In the genomic region with DNA sequence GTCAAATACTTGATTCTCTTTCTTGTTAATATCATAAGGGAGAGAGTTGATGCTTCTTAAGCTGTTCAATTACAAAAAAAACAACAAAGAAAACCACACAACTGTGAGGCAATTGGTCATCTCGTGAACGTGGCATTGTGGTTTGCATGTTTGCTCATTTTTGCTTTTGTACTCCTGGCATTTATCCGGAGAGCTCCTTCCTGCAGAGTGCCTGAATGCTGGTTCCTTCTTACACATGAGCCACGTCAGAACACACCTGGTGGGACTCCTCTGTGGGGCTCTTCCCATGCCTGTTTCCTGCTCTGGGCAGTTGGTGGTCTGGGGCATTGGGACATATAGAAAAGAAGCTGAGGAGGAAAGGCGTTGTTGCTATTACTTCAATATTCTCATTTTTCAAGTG, we compare ENCODE assay signal across 25 cellular contexts. TPM values are rescaled to one million over a fixed set of nuclear protein-coding genes. Genes with fewer than 3 reads are reported as not detected.
A peak's percentile ranks its signal among the peaks of the same experiment; 100 is the strongest.
DNase-seq lines count a peak whose midpoint lies in the region; ATAC-seq and TF ChIP-seq lines count a peak whose summit lies in the region.
"Had no signal": no experiment of that assay in that cellular context is flagged by ENCODE, and none has a peak within 500 bp of the region (broad histone marks: within the 10 kb centered on the region; RNA-seq: fewer than 3 reads in every experiment).

No MANE protein-coding gene starts in this region.

- H3K36me3 ChIP-seq in KMS-11 (ENCODE audit: insufficient read depth) (no peaks in the 10 kb centered on the region), smooth muscle cell (ENCODE audit: low read depth) (no peaks in the 10 kb centered on the region)
- H3K36me3 ChIP-seq: esophagus muscularis mucosa, spleen, transverse colon had no signal

- 61% methylated on average over 5 of the region's 5 CpGs for WGBS in smooth muscle cell (ENCODE audit: low lambda C conversion rate)

- H3K4me3 Mint-ChIP-seq in chondrocyte (ENCODE audit: unreplicated experiment): no peak overlapping the region
- H3K4me3 Mint-ChIP-seq: activated naive CD4-positive, alpha-beta T cell treated with anti-CD3 and anti-CD28 coated beads, Interleukin-2, amount 10 ng/mL, durations not matched to agents 7 days and 5 days; activated T-cell treated with anti-CD3 and anti-CD28 coated beads, Interleukin-2, amount 50 U/mL, for 72 hours; CD4-positive, alpha-beta memory T cell had no signal

- H3K27ac Mint-ChIP-seq in chondrocyte (ENCODE audit: unreplicated experiment): no peak overlapping the region
- H3K27ac Mint-ChIP-seq: activated naive CD4-positive, alpha-beta T cell treated with anti-CD3 and anti-CD28 coated beads, Interleukin-2, amount 10 ng/mL, durations not matched to agents 7 days and 5 days; activated T-cell treated with anti-CD3 and anti-CD28 coated beads, Interleukin-2, amount 50 U/mL, for 72 hours; CD4-positive, alpha-beta memory T cell had no signal

- peaks cover 7% of the 10 kb centered on the region for H3K9me3 Mint-ChIP-seq in chondrocyte (ENCODE audit: low read depth)
- H3K9me3 Mint-ChIP-seq: activated naive CD4-positive, alpha-beta T cell treated with anti-CD3 and anti-CD28 coated beads, Interleukin-2, amount 10 ng/mL, durations not matched to agents 7 days and 5 days had no signal

- H3K9ac ChIP-seq in KMS-11 (no peak overlapping the region), smooth muscle cell (ENCODE audit: low read depth) (no peak overlapping the region)

- TF ChIP-seq CTCF in KMS-11 (conservative IDR thresholded peaks at IDR 0.05; ENCODE audit: low read depth, low read length) (no peak), chondrocyte (IDR thresholded peaks at IDR 0.05) (no peak), smooth muscle cell (IDR thresholded peaks at IDR 0.05; ENCODE audit: borderline replicate concordance, insufficient read depth, poor library complexity, severe bottlenecking) (no peak)

- H3K9me3 ChIP-seq in smooth muscle cell (replicated peaks; ENCODE audit: low read depth): no peaks in the 10 kb centered on the region
- H3K9me3 ChIP-seq: esophagus muscularis mucosa, spleen, transverse colon had no signal

- H3K4me1 ChIP-seq in KMS-11 (ENCODE audit: low read depth, poor library complexity, severe bottlenecking) (peaks cover 77% of the 10 kb centered on the region), smooth muscle cell (ENCODE audit: low read depth) (no peaks in the 10 kb centered on the region)
- H3K4me1 ChIP-seq: esophagus muscularis mucosa, spleen, transverse colon had no signal

- H2AFZ ChIP-seq in KMS-11 (ENCODE audit: low read depth) (no peak overlapping the region), smooth muscle cell (ENCODE audit: low read depth) (no peak overlapping the region)

- H3F3A ChIP-seq in smooth muscle cell (ENCODE audit: low read depth): no peaks in the 10 kb centered on the region

- ATAC-seq in GM19328 (IDR thresholded peaks at IDR 0.05; ENCODE audit: unreplicated experiment): no peak
- ATAC-seq: stimulated activated naive CD8-positive, alpha-beta T cell treated with anti-CD3 and anti-CD28 coated beads, Interleukin-15, Interleukin-2, amounts not matched to agents 100 U/mL and 50 U/mL, for 24 hours had no signal

- no peaks in the 10 kb centered on the region for H3K4me1 Mint-ChIP-seq in chondrocyte (ENCODE audit: low read depth)
- H3K4me1 Mint-ChIP-seq: activated naive CD4-positive, alpha-beta T cell treated with anti-CD3 and anti-CD28 coated beads, Interleukin-2, amount 10 ng/mL, durations not matched to agents 7 days and 5 days; CD4-positive, alpha-beta memory T cell had no signal

- H3K4me2 ChIP-seq in KMS-11: peak overlapping the region; percentile 51; the same call in 1 of the 2 replicates
- no peak overlapping the region for H3K4me2 ChIP-seq in smooth muscle cell

- H3K27ac ChIP-seq in KMS-11 (peak overlapping the region; percentile 37; the same call in 1 of the 2 replicates), smooth muscle cell (ENCODE audit: low read depth) (no peak overlapping the region)
- H3K27ac ChIP-seq: esophagus muscularis mucosa, spleen, transverse colon had no signal

- H3K27me3 ChIP-seq in KMS-11 (ENCODE audit: insufficient read depth, low read depth) (no peaks in the 10 kb centered on the region), smooth muscle cell (ENCODE audit: low read depth) (no peaks in the 10 kb centered on the region)
- H3K27me3 ChIP-seq: esophagus muscularis mucosa, spleen, transverse colon had no signal

- no peaks in the 10 kb centered on the region for H3K27me3 Mint-ChIP-seq in chondrocyte (ENCODE audit: low read depth)

- TF ChIP-seq POLR2A in GM19193 (IDR thresholded peaks at IDR 0.05; ENCODE audit: extremely low read depth, insufficient read depth, insufficient read length): peak; percentile 26

- H3K36me3 Mint-ChIP-seq in chondrocyte (ENCODE audit: low read depth): no peaks in the 10 kb centered on the region
- H3K36me3 Mint-ChIP-seq: activated naive CD4-positive, alpha-beta T cell treated with anti-CD3 and anti-CD28 coated beads, Interleukin-2, amount 10 ng/mL, durations not matched to agents 7 days and 5 days; CD4-positive, alpha-beta memory T cell had no signal

- H3K79me2 ChIP-seq in KMS-11 (ENCODE audit: insufficient read depth, low read depth) (peaks cover 55% of the 10 kb centered on the region), smooth muscle cell (ENCODE audit: low read depth) (peaks cover 11% of the 10 kb centered on the region)

- H4K20me1 ChIP-seq in KMS-11 (ENCODE audit: insufficient read depth): no peaks in the 10 kb centered on the region
- H4K20me1 ChIP-seq in smooth muscle cell (ENCODE audit: low read depth): peaks cover 10% of the 10 kb centered on the region

- peak; percentile 72 for DNase-seq in astrocyte of the hippocampus (ENCODE audit: low read depth, low spot score)
- peak; percentile 55 for DNase-seq in renal cortical epithelial cell (ENCODE audit: low read depth)
- no peak for DNase-seq in GM03348 (ENCODE audit: low spot score)
- no peak for DNase-seq in chondrocyte (ENCODE audit: low spot score)
- no peak for DNase-seq in smooth muscle cell (lab: John Stamatoyannopoulos, UW; ENCODE audit: unreplicated experiment)
- DNase-seq: activated CD4-positive, alpha-beta T cell treated with anti-CD3 and anti-CD28 coated beads for 1 hour; activated naive CD4-positive, alpha-beta T cell treated with anti-CD3 and anti-CD28 coated beads, Interleukin-2, amount 10 ng/mL, durations not matched to agents 7 days and 5 days; activated T-cell treated with anti-CD3 and anti-CD28 coated beads, Interleukin-2, amount 50 U/mL, for 72 hours; anterior cingulate cortex; CD4-positive, alpha-beta memory T cell; cerebellar nuclear complex; KBM-7; kidney glomerular epithelial cell; NCI-H1694 treated with DMSO at 0.1 percent for 48 hours; NCI-H226; NCI-H82; SHP77 treated with DMSO at 0.1 percent for 48 hours; spleen; stimulated activated CD4-positive, alpha-beta T cell treated with anti-CD3 and anti-CD28 coated beads, Interleukin-4, amount 100 ng/mL, for 24 hours; stimulated activated naive CD8-positive, alpha-beta T cell treated with anti-CD3 and anti-CD28 coated beads, Interleukin-15, Interleukin-2, amounts not matched to agents 100 U/mL and 50 U/mL, for 24 hours; transverse colon had no signal

- no peak overlapping the region for H3K4me3 ChIP-seq in KMS-11 (IDR thresholded peaks at IDR 0.05; ENCODE audit: insufficient read depth, low read depth, low read length)
- H3K4me3 ChIP-seq in smooth muscle cell: no peak overlapping the region
- H3K4me3 ChIP-seq: esophagus muscularis mucosa, spleen, transverse colon had no signal

RNA-seq across cellular contexts. Expression of a gene that starts 25.7 kb away (rescaled TPM):
- total RNA-seq in renal cortical epithelial cell (11.2 and 13.2 TPM in 2 replicates), chondrocyte (0.24 to 0.37 TPM (median 0.31 TPM) in 3 replicates), smooth muscle cell (16.8 and 17.1 TPM in 2 replicates)
- 16.6 and 17.5 TPM in 2 replicates for polyA plus RNA-seq in smooth muscle cell
- total RNA-seq: CD4-positive, alpha-beta memory T cell had no signal
- polyA plus RNA-seq: CD4-positive, alpha-beta memory T cell had no signal

Comparison
In these comparisons a context has a peak if more than half of its experiments do, and no peak if none do; other contexts are left out.
1. DNase-seq: peak in astrocyte of the hippocampus (single experiment) and renal cortical epithelial cell (single experiment); none in GM03348 (single experiment), chondrocyte (single experiment) and smooth muscle cell (single experiment).